1 cellular context compared by ENCODE assay signal in the genomic region with DNA sequence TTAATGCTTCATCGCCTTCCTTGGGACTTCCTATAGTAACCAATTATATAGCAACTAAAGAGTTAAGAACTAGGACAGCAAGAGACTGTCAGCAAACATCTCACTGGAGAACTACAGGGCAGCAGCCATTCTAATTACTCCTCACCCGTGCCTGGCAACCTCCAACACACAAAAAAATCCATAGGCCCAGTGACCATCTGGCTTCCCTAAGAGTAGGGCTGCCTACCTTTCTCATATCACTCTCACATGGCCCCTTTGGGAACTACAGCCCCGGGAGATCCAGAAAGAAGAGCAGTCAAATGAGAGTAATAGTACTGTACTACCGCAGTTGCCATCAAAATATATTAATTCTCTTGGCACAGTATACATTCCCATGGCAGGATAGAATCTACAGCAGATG.
TF ChIP-seq lines count a peak whose summit lies in the region.

No MANE protein-coding gene starts in this region.

TF ChIP-seq in A549, 52 proteins besides CTCF, POLR2A, EP300 and RAD21:
- TF ChIP-seq MYC (IDR thresholded peaks at IDR 0.05; ENCODE audit: borderline replicate concordance, low read length): no peak
- no peak for TF ChIP-seq PHF8 (IDR thresholded peaks at IDR 0.05; ENCODE audit: borderline replicate concordance, low read depth)
- TF ChIP-seq KDM1A (IDR thresholded peaks at IDR 0.05; ENCODE audit: low read depth): no peak
- TF ChIP-seq CBX8 (IDR thresholded peaks at IDR 0.05): no peak
- TF ChIP-seq CHD4 (IDR thresholded peaks at IDR 0.05; ENCODE audit: borderline replicate concordance): no peak
- TF ChIP-seq, protein P1, sequence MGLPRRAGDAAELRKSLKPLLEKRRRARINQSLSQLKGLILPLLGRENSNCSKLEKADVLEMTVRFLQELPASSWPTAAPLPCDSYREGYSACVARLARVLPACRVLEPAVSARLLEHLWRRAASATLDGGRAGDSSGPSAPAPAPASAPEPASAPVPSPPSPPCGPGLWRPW (IDR thresholded peaks at IDR 0.05): no peak
- no peak for TF ChIP-seq NFE2L2 (conservative IDR thresholded peaks at IDR 0.05; ENCODE audit: low read length)
- no peak for TF ChIP-seq SREBF2 (IDR thresholded peaks at IDR 0.05)
- TF ChIP-seq GATA3 (IDR thresholded peaks at IDR 0.05; ENCODE audit: borderline replicate concordance): no peak
- TF ChIP-seq, protein P2, sequence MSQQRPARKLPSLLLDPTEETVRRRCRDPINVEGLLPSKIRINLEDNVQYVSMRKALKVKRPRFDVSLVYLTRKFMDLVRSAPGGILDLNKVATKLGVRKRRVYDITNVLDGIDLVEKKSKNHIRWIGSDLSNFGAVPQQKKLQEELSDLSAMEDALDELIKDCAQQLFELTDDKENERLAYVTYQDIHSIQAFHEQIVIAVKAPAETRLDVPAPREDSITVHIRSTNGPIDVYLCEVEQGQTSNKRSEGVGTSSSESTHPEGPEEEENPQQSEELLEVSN (IDR thresholded peaks at IDR 0.05; ENCODE audit: borderline replicate concordance, low read depth): no peak
- TF ChIP-seq NR3C1 (IDR thresholded peaks at IDR 0.05): no peak
- no peak for TF ChIP-seq MAFK (IDR thresholded peaks at IDR 0.05; ENCODE audit: partially characterized antibody)
- TF ChIP-seq FOSB (CRISPR knock-in tag; IDR thresholded peaks at IDR 0.05): no peak
- no peak for TF ChIP-seq TFCP2L1 (CRISPR knock-in tag; IDR thresholded peaks at IDR 0.05)
- TF ChIP-seq, protein P3, sequence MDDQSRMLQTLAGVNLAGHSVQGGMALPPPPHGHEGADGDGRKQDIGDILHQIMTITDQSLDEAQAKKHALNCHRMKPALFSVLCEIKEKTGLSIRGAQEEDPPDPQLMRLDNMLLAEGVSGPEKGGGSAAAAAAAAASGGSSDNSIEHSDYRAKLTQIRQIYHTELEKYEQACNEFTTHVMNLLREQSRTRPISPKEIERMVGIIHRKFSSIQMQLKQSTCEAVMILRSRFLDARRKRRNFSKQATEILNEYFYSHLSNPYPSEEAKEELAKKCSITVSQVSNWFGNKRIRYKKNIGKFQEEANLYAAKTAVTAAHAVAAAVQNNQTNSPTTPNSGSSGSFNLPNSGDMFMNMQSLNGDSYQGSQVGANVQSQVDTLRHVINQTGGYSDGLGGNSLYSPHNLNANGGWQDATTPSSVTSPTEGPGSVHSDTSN (IDR thresholded peaks at IDR 0.05): no peak
- TF ChIP-seq FOSL2 (IDR thresholded peaks at IDR 0.05): no peak
- no peak for TF ChIP-seq FOSL2 (CRISPR knock-in tag; IDR thresholded peaks at IDR 0.05)
- TF ChIP-seq, protein P4, sequence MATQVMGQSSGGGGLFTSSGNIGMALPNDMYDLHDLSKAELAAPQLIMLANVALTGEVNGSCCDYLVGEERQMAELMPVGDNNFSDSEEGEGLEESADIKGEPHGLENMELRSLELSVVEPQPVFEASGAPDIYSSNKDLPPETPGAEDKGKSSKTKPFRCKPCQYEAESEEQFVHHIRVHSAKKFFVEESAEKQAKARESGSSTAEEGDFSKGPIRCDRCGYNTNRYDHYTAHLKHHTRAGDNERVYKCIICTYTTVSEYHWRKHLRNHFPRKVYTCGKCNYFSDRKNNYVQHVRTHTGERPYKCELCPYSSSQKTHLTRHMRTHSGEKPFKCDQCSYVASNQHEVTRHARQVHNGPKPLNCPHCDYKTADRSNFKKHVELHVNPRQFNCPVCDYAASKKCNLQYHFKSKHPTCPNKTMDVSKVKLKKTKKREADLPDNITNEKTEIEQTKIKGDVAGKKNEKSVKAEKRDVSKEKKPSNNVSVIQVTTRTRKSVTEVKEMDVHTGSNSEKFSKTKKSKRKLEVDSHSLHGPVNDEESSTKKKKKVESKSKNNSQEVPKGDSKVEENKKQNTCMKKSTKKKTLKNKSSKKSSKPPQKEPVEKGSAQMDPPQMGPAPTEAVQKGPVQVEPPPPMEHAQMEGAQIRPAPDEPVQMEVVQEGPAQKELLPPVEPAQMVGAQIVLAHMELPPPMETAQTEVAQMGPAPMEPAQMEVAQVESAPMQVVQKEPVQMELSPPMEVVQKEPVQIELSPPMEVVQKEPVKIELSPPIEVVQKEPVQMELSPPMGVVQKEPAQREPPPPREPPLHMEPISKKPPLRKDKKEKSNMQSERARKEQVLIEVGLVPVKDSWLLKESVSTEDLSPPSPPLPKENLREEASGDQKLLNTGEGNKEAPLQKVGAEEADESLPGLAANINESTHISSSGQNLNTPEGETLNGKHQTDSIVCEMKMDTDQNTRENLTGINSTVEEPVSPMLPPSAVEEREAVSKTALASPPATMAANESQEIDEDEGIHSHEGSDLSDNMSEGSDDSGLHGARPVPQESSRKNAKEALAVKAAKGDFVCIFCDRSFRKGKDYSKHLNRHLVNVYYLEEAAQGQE (IDR thresholded peaks at IDR 0.05): no peak
- no peak for TF ChIP-seq ZNF302 (CRISPR knock-in tag; IDR thresholded peaks at IDR 0.05)
- no peak for TF ChIP-seq JUN (IDR thresholded peaks at IDR 0.05)
